ENCODE assay signal across 1 cellular context in genomic region chr3:47780727-47781325, GRCh38.
TF ChIP-seq lines count a peak whose summit lies in the region.

No MANE protein-coding gene starts in this region.

TF ChIP-seq in K562, 482 proteins besides CTCF, POLR2A, EP300 and RAD21 (continued from another document):
- TF ChIP-seq ZNF407 (IDR thresholded peaks at IDR 0.05; ENCODE audit: low read depth) (no peak), NFRKB (IDR thresholded peaks at IDR 0.05; ENCODE audit: low read depth) (peak; percentile 19; the same call in 1 of the 2 replicates), KAT7 (CRISPR knock-in tag; IDR thresholded peaks at IDR 0.05; ENCODE audit: borderline replicate concordance) (0 out of 2 replicates have a peak, but pooled peaks have one; percentile 4)
